1 cellular context compared by ENCODE assay signal in the genomic region with DNA sequence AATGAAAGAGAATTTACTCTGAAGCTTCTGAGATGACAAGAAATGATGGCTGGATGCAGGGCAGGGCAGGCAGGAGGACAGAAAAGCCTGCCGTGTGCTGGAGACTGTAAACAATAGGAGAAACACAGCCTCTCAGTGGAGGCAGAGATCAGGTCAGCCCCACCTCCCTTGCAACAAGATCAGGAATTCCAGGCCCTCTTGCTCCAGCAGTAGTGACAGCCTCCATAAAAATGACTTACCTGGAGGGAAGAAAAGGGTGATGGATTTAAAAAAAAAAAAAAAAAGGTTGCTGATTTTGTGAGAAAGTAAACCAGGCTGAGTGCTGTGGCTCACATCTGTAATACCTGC.
TF ChIP-seq lines count a peak whose summit lies in the region.

No MANE protein-coding gene starts in this region.

TF ChIP-seq in SK-N-SH, 30 proteins besides CTCF, POLR2A, EP300 and RAD21 (continued from another document):
- TF ChIP-seq ZBTB33 (IDR thresholded peaks at IDR 0.05; ENCODE audit: borderline replicate concordance, low read depth) = no peak
- TF ChIP-seq MAX (IDR thresholded peaks at IDR 0.05; ENCODE audit: low read depth) = no peak
- TF ChIP-seq TAF1 (IDR thresholded peaks at IDR 0.05; ENCODE audit: borderline replicate concordance, low read depth, low read length) = no peak
- TF ChIP-seq IRF3 (IDR thresholded peaks at IDR 0.05; ENCODE audit: low read depth, low read length) = no peak
- TF ChIP-seq RCOR1 (IDR thresholded peaks at IDR 0.05; ENCODE audit: low read length) = no peak
- TF ChIP-seq YY1 (IDR thresholded peaks at IDR 0.05; ENCODE audit: low read depth) = no peak
- TF ChIP-seq, protein P1, sequence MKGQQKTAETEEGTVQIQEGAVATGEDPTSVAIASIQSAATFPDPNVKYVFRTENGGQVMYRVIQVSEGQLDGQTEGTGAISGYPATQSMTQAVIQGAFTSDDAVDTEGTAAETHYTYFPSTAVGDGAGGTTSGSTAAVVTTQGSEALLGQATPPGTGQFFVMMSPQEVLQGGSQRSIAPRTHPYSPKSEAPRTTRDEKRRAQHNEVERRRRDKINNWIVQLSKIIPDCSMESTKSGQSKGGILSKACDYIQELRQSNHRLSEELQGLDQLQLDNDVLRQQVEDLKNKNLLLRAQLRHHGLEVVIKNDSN (IDR thresholded peaks at IDR 0.05; ENCODE audit: borderline replicate concordance, low read depth) = no peak
- TF ChIP-seq FOXJ3 (CRISPR knock-in tag; IDR thresholded peaks at IDR 0.05) = no peak
- no peak for TF ChIP-seq CHD2 (IDR thresholded peaks at IDR 0.05; ENCODE audit: low read length, partially characterized antibody)
- TF ChIP-seq RXRA (IDR thresholded peaks at IDR 0.05; ENCODE audit: borderline replicate concordance, low read depth) = no peak
